17 cellular contexts compared by ENCODE assay signal in genomic region chr20:35311822-35312221, GRCh38. TPM values are rescaled to one million over a fixed set of nuclear protein-coding genes. Genes with fewer than 3 reads are reported as not detected.
DNase-seq lines count a peak whose midpoint lies in the region; TF ChIP-seq lines count a peak whose summit lies in the region.
"Had no signal": no experiment of that assay in that cellular context is flagged by ENCODE, and none has a peak within 500 bp of the region (broad histone marks: within the 10 kb centered on the region; RNA-seq: fewer than 3 reads in every experiment).

No MANE protein-coding gene starts in this region.

- 78% methylated on average over 5 of the region's 5 CpGs for WGBS in mammary epithelial cell (ENCODE audit: low coverage, missing lambda C conversion rate)
- 94% methylated on average over 5 of the region's 5 CpGs for WGBS in smooth muscle cell (ENCODE audit: low lambda C conversion rate)

- no peak overlapping the region for H3K4me3 ChIP-seq in mammary epithelial cell (replicated peaks in 1 of 3; ENCODE audit: insufficient read depth in 1 of 3, low read depth in 2 of 3, low read length in 3 of 3)
- no peak overlapping the region for H3K4me3 ChIP-seq in smooth muscle cell
- H3K4me3 ChIP-seq: esophagus muscularis mucosa, heart right ventricle, ovary, vagina had no signal

- H3K9me3 ChIP-seq in mammary epithelial cell (replicated peaks; ENCODE audit: insufficient read depth, low read length) = no peaks in the 10 kb centered on the region
- no peaks in the 10 kb centered on the region for H3K9me3 ChIP-seq in smooth muscle cell (replicated peaks; ENCODE audit: low read depth)
- H3K9me3 ChIP-seq: BE2C, esophagus muscularis mucosa, heart right ventricle, ovary, vagina had no signal

- H2AFZ ChIP-seq in mammary epithelial cell (ENCODE audit: low read depth, low read length) (no peak overlapping the region), smooth muscle cell (ENCODE audit: low read depth) (no peak overlapping the region)

- H3K27me3 ChIP-seq in mammary epithelial cell (ENCODE audit: insufficient read depth, low read length) = no peaks in the 10 kb centered on the region
- H3K27me3 ChIP-seq in smooth muscle cell (ENCODE audit: low read depth) = no peaks in the 10 kb centered on the region
- H3K27me3 ChIP-seq: BE2C, esophagus muscularis mucosa, heart right ventricle, ovary, vagina had no signal

- peaks cover 2% of the 10 kb centered on the region for H3K36me3 Mint-ChIP-seq in activated naive CD4-positive, alpha-beta T cell treated with anti-CD3 and anti-CD28 coated beads, Interleukin-2, amount 50 U/mL, for 24 hours

- H3K4me2 ChIP-seq in mammary epithelial cell (ENCODE audit: insufficient read depth, low read depth, low read length) (peak overlapping the region; percentile 17), smooth muscle cell (peak overlapping the region; percentile 29)

- TF ChIP-seq CTCF in RWPE1 (conservative IDR thresholded peaks at IDR 0.05; ENCODE audit: low read depth) (no peak), mammary epithelial cell (conservative IDR thresholded peaks at IDR 0.05 in 1 of 2, IDR thresholded peaks at IDR 0.05 in 1 of 2; ENCODE audit: extremely low read depth in 1 of 2, insufficient read depth in 1 of 2, low read depth in 1 of 2, low read length in 2 of 2) (no peak), smooth muscle cell (IDR thresholded peaks at IDR 0.05; ENCODE audit: borderline replicate concordance, insufficient read depth, poor library complexity, severe bottlenecking) (no peak)

- peaks cover 28% of the 10 kb centered on the region for H3K4me1 Mint-ChIP-seq in activated naive CD4-positive, alpha-beta T cell treated with anti-CD3 and anti-CD28 coated beads, Interleukin-2, amount 50 U/mL, for 24 hours

- peaks cover 67% of the 10 kb centered on the region for H3K4me1 ChIP-seq in mammary epithelial cell (ENCODE audit: insufficient read depth, low read length)
- H3K4me1 ChIP-seq in smooth muscle cell (ENCODE audit: low read depth) = peaks cover 9% of the 10 kb centered on the region
- H3K4me1 ChIP-seq: BE2C had no signal

- H3K27ac Mint-ChIP-seq in activated naive CD4-positive, alpha-beta T cell treated with anti-CD3 and anti-CD28 coated beads, Interleukin-2, amount 50 U/mL, for 24 hours = peak overlapping the region; percentile 63

- POLR2A ChIA-PET in RWPE1 (lab: Yijun Ruan, JAX; ENCODE audit: low non-redundant PET) = no interaction called here

- H3K27ac ChIP-seq in RWPE1 = peak overlapping the region; percentile 100
- peak overlapping the region; percentile 85 for H3K27ac ChIP-seq in mammary epithelial cell (ENCODE audit: insufficient read depth, low read depth, low read length)
- H3K27ac ChIP-seq in smooth muscle cell (ENCODE audit: low read depth) = peak overlapping the region; percentile 75
- H3K27ac ChIP-seq: esophagus muscularis mucosa, heart right ventricle, ovary, vagina had no signal

- BruUV-seq in mammary epithelial cell (replicated peaks; lab: Mats Ljungman, UMichigan) = TSS peak; percentile 81

- H3F3A ChIP-seq in smooth muscle cell (ENCODE audit: low read depth) = peaks cover 6% of the 10 kb centered on the region

- dilution Hi-C loops in mammary epithelial cell (cut with HindIII; ENCODE audit: low sequenced_read_pairs) = no loop called here

- H3K36me3 ChIP-seq in mammary epithelial cell (ENCODE audit: insufficient read depth, low read length) = no peaks in the 10 kb centered on the region
- H3K36me3 ChIP-seq in smooth muscle cell (ENCODE audit: low read depth) = no peaks in the 10 kb centered on the region
- H3K36me3 ChIP-seq: BE2C, ovary, vagina had no signal

- no peaks in the 10 kb centered on the region for H4K20me1 ChIP-seq in mammary epithelial cell (ENCODE audit: insufficient read depth, low read length)
- no peaks in the 10 kb centered on the region for H4K20me1 ChIP-seq in smooth muscle cell (ENCODE audit: low read depth)

- H3K9ac ChIP-seq in mammary epithelial cell (ENCODE audit: insufficient read depth, low read length) (peak overlapping the region; percentile 41), smooth muscle cell (ENCODE audit: low read depth) (peak overlapping the region; percentile 21)

- in situ Hi-C loops in mammary epithelial cell (cut with MboI; ENCODE audit: low sequenced_read_pairs in 2 of 2) = no loop called here

- CTCF ChIA-PET in RWPE1 (lab: Yijun Ruan, JAX) = interaction anchor here (0.6 kb wide), 3 partner anchors 28 to 127 kb away, joined by 3 read pairs; no protein-coding TSS in a partner anchor
- CTCF ChIA-PET in mammary epithelial cell (lab: Charles Lee; ENCODE audit: low non-redundant PET) = interaction anchor here (0.5 to 0.7 kb wide), 2 partner anchors 17 to 127 kb away, joined by 3 to 10 read pairs; no protein-coding TSS in a partner anchor

- no peaks in the 10 kb centered on the region for H3K79me2 ChIP-seq in mammary epithelial cell (ENCODE audit: insufficient read depth, low read length)
- H3K79me2 ChIP-seq in smooth muscle cell (ENCODE audit: low read depth) = no peaks in the 10 kb centered on the region

- no peaks in the 10 kb centered on the region for H3K27me3 Mint-ChIP-seq in activated naive CD4-positive, alpha-beta T cell treated with anti-CD3 and anti-CD28 coated beads, Interleukin-2, amount 50 U/mL, for 24 hours

- no peak for DNase-seq in activated naive CD4-positive, alpha-beta T cell treated with anti-CD3 and anti-CD28 coated beads, Interleukin-2, amount 50 U/mL, for 16 hours
- DNase-seq in RWPE1 (ENCODE audit: low spot score) (no peak), mammary epithelial cell (no peak), smooth muscle cell (lab: John Stamatoyannopoulos, UW; ENCODE audit: unreplicated experiment) (no peak), HuH-7 (ENCODE audit: low spot score) (no peak), COLO668 (lab: John Stamatoyannopoulos, UW; ENCODE audit: unreplicated experiment) (no peak), putamen (ENCODE audit: low spot score) (no peak)
- DNase-seq: BE2C, DMS 273 treated with DMSO at 0.1 percent for 48 hours, heart right ventricle, MM.1S, NCI-H2107, ovary, SHP77 had no signal

- H3K9me3 Mint-ChIP-seq in activated naive CD4-positive, alpha-beta T cell treated with anti-CD3 and anti-CD28 coated beads, Interleukin-2, amount 50 U/mL, for 24 hours = no peaks in the 10 kb centered on the region

- intact Hi-C loops in mammary epithelial cell (cut with micrococcal nuclease) = no loop called here

- no peak overlapping the region for H3K4me3 Mint-ChIP-seq in activated naive CD4-positive, alpha-beta T cell treated with anti-CD3 and anti-CD28 coated beads, Interleukin-2, amount 50 U/mL, for 24 hours

RNA-seq across cellular contexts. Expression of gene FAM83C, which starts 19.6 kb away (rescaled TPM):
- total RNA-seq in mammary epithelial cell (not detected), smooth muscle cell (0.27 and 0.49 TPM in 2 replicates)
- polyA plus RNA-seq in mammary epithelial cell (not detected), smooth muscle cell (0.05 TPM in 1 of 2 replicates, not detected in the other)
- not detected for polyA minus RNA-seq in mammary epithelial cell
- total RNA-seq: esophagus muscularis mucosa, heart right ventricle, ovary had no signal
- polyA plus RNA-seq: ovary had no signal

RNA-seq across cellular contexts. Expression of gene EIF6, which starts 27.2 kb away (rescaled TPM):
- total RNA-seq in mammary epithelial cell (100 to 1,000 TPM; 203 to 285 TPM), smooth muscle cell (76.4 and 110 TPM in 2 replicates)
- polyA plus RNA-seq in mammary epithelial cell (427 TPM), smooth muscle cell (179 and 251 TPM in 2 replicates)
- 408 TPM for polyA minus RNA-seq in mammary epithelial cell

RNA-seq across cellular contexts. Expression of gene MMP24OS, which starts 33.9 kb away (rescaled TPM):
- total RNA-seq in mammary epithelial cell (10 to 100 TPM; 30.8 to 94.6 TPM), smooth muscle cell (14.3 and 22.7 TPM in 2 replicates)
- polyA plus RNA-seq in mammary epithelial cell (34.1 TPM), smooth muscle cell (43.7 and 44.7 TPM in 2 replicates)
- polyA minus RNA-seq in mammary epithelial cell = 105 TPM
